ENCODE assay signal across 1 cellular context in the genomic region with DNA sequence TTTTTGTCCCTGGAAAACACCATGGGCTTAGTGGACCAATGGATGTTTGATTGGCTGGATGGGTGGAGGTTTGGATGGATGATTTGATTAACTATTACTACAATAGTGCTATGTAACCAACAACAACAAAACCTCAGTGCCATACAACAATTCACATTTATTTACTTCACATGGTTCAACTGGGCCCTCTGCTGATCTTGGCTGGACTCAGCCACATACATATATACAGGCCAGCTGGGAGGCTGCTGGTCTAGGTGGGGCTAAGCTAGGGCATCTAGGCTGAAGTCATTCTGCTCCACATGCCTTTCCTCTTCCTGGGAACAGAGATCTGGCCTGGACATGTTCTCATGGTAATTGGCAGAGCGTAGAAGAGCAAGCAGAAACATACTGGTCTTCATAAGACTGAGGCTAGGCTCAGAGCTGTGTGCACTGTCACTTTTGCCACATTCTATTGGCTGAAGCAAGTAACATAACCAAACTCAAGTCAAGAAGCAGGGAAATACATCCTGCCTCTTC.
TF ChIP-seq lines count a peak whose summit lies in the region.

No MANE protein-coding gene starts in this region.

TF ChIP-seq in endothelial cell of umbilical vein, 7 proteins besides CTCF, POLR2A, EP300 and RAD21:
- TF ChIP-seq MYC (IDR thresholded peaks at IDR 0.05; ENCODE audit: low read depth, low read length) = no peak
